21 cellular contexts compared by ENCODE assay signal in genomic region chrY:21440533-21440932, GRCh38.
"Had no signal": no experiment of that assay in that cellular context is flagged by ENCODE, and none has a peak within 500 bp of the region (broad histone marks: within the 10 kb centered on the region; RNA-seq: fewer than 3 reads in every experiment).

No MANE protein-coding gene starts in this region.

- H3K9me3 ChIP-seq: esophagus muscularis mucosa, left lung, transverse colon had no signal

- H3K4me1 ChIP-seq: esophagus muscularis mucosa, left lung, neural progenitor cell, transverse colon had no signal

- H3K27me3 ChIP-seq: esophagus muscularis mucosa, left lung, neural progenitor cell, transverse colon had no signal

- H3K4me3 ChIP-seq: dorsolateral prefrontal cortex, esophagus muscularis mucosa, left lung, lung, neural progenitor cell, transverse colon had no signal

- ATAC-seq: activated T-cell treated with anti-CD3 and anti-CD28 coated beads, Interleukin-2, amount 50 U/mL, for 4 hours; left lung; naive thymus-derived CD8-positive, alpha-beta T cell; sciatic nerve; stimulated activated effector memory CD8-positive, alpha-beta T cell treated with anti-CD3 and anti-CD28 coated beads, Interleukin-12 subunit alpha, Interleukin-12 subunit beta, amount 100 ng/mL, for 72 hours had no signal

- H3K36me3 ChIP-seq: esophagus muscularis mucosa, left lung, neural progenitor cell, transverse colon, WERI-Rb-1 had no signal

- DNase-seq: activated CD4-positive, alpha-beta T cell treated with anti-CD3 and anti-CD28 coated beads, Interleukin-2, amount 50 U/mL, for 48 hours; activated CD8-positive, alpha-beta memory T cell treated with anti-CD3 and anti-CD28 coated beads, Interleukin-2, amount 50 U/mL, for 48 hours; activated naive CD4-positive, alpha-beta T cell treated with Interleukin-2 at 50 U/mL for 16 hours; activated naive CD8-positive, alpha-beta T cell treated with anti-CD3 and anti-CD28 coated beads for 36 hours; activated T-cell treated with anti-CD3 and anti-CD28 coated beads, Interleukin-2, amount 50 U/mL, for 4 hours; central memory CD4-positive, alpha-beta T cell; dorsolateral prefrontal cortex; glutamatergic neuron; hippocampal formation; kidney glomerular epithelial cell; left lung; naive thymus-derived CD8-positive, alpha-beta T cell; small intestine; stimulated activated CD4-positive, alpha-beta T cell treated with anti-CD3 and anti-CD28 coated beads, Interleukin-2, amount 100 ng/mL, for 24 hours; transverse colon; WERI-Rb-1 had no signal

- H3K27ac ChIP-seq: dorsolateral prefrontal cortex, esophagus muscularis mucosa, left lung, neural progenitor cell, transverse colon, WERI-Rb-1 had no signal
